Comparison of ENCODE assay signal across 1 cellular context in the genomic region with DNA sequence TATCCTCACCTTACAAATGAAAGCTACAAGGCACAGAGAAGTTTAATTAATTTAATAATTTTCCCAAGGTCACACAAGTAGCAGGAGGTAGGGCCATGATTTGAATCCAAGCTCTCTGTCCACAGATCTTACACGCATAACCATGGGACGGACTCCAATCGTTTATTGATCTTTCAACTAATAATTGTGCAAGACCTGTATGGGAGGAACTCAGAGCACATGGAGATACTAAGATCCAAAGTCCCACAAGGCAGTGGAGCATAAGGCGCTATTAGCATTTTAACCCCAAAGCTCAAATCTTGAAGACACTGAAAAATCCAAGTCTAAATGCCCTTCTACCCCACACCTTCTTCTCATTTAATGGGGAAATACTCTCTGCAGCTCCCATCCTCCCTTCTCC.
A peak's percentile ranks its signal among the peaks of the same experiment; 100 is the strongest.
TF ChIP-seq lines count a peak whose summit lies in the region.

No MANE protein-coding gene starts in this region.

TF ChIP-seq in liver, 16 proteins besides CTCF, POLR2A, EP300 and RAD21 (continued from another document):
- TF ChIP-seq ZBTB33 (IDR thresholded peaks at IDR 0.05), result peak; percentile 25
- peak; percentile 21 for TF ChIP-seq FOXA2 (IDR thresholded peaks at IDR 0.05)
- TF ChIP-seq RXRA (IDR thresholded peaks at IDR 0.05), result peak; percentile 71 to 75
- TF ChIP-seq FOXA1 (IDR thresholded peaks at IDR 0.05), result no peak
- peak; percentile 93 to 98 for TF ChIP-seq HNF4A (conservative IDR thresholded peaks at IDR 0.05)
- TF ChIP-seq, protein P1, sequence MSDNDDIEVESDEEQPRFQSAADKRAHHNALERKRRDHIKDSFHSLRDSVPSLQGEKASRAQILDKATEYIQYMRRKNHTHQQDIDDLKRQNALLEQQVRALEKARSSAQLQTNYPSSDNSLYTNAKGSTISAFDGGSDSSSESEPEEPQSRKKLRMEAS (IDR thresholded peaks at IDR 0.05), result peak; percentile 92
- no peak for TF ChIP-seq REST (IDR thresholded peaks at IDR 0.05)
- TF ChIP-seq TAF1 (conservative IDR thresholded peaks at IDR 0.05), result no peak
- no peak for TF ChIP-seq ATF3 (IDR thresholded peaks at IDR 0.05)
- TF ChIP-seq NR2F2 (IDR thresholded peaks at IDR 0.05), result peak; percentile 16
- peak; percentile 92 for TF ChIP-seq HNF4G (IDR thresholded peaks at IDR 0.05)
- TF ChIP-seq EGR1 (IDR thresholded peaks at IDR 0.05; ENCODE audit: low read depth in 2 of 2), result no peak
- TF ChIP-seq JUND (IDR thresholded peaks at IDR 0.05), result peak; percentile 22 to 52
- no peak for TF ChIP-seq YY1 (IDR thresholded peaks at IDR 0.05)
TF ChIP-seq in liver: peak in this region for 9.
